Comparison of ENCODE assay signal across 8 cellular contexts in the genomic region with DNA sequence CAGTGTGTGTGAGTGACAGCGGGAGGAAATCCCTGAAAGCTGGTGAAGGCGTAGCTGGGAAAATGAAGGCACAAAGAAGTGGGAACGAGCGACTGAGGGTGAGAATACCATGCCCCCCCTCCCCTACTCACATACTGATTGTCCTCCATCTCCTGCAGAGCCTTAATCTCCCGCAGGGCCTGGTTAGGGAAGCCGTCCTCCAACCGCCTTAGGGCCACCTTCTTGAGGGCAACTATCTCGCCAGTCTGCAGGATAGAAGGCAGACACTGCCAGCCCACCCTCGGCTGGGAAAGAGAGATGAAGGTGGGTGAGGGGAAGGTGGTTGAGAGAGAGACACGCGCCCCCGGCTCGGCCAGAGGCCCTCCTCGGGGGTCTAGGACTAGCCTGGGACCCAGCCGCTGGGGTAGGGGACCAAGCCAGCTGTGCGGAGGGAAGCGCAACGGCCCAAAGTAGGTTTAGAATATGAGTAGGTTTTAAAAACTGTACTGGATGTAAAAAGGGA. TPM values are rescaled to one million over a fixed set of nuclear protein-coding genes. Genes with fewer than 3 reads are reported as not detected.
DNase-seq lines count a peak whose midpoint lies in the region; ATAC-seq, FAIRE-seq and TF ChIP-seq lines count a peak whose summit lies in the region.

No MANE protein-coding gene starts in this region.

- peaks cover 34% of the 10 kb centered on the region for H3K4me1 Mint-ChIP-seq in activated naive CD4-positive, alpha-beta T cell treated with anti-CD3 and anti-CD28 coated beads, Interleukin-2, amount 50 U/mL, for 24 hours

- FAIRE-seq in K562 (lab: Jason Lieb, UNC), result no peak

- no peaks in the 10 kb centered on the region for H3K9me1 ChIP-seq in K562 (ENCODE audit: control insufficient read depth, insufficient read depth, low read length)

- no TSS peak for BruUV-seq in K562 (replicated peaks; lab: Mats Ljungman, UMichigan)

- DNase-seq in activated naive CD4-positive, alpha-beta T cell (lab: John Stamatoyannopoulos, UW), result no peak
- DNase-seq in K562 (ENCODE audit: extremely low read depth in 1 of 4, low spot score in 3 of 4), result no peak
- no peak for DNase-seq in lung (ENCODE audit: low spot score)
- DNase-seq in upper lobe of right lung, result no peak
- no peak for DNase-seq in AML-193 (lab: John Stamatoyannopoulos, UW)

- no peak for TF ChIP-seq RAD21 in K562 (CRISPR knock-in tag; conservative IDR thresholded peaks at IDR 0.05 in 1 of 2, IDR thresholded peaks at IDR 0.05 in 1 of 2)

- H3K27me3 ChIP-seq in K562 (ENCODE audit: control insufficient read depth in 2 of 2, insufficient read depth in 2 of 2, low read length in 2 of 2), result no peaks in the 10 kb centered on the region
- H3K27me3 ChIP-seq in lung (ENCODE audit: control insufficient read depth, insufficient read depth), result no peaks in the 10 kb centered on the region
- no peaks in the 10 kb centered on the region for H3K27me3 ChIP-seq in upper lobe of right lung

- TF ChIP-seq EP300 in K562 (IDR thresholded peaks at IDR 0.05; ENCODE audit: low read length), result no peak

- TF ChIP-seq POLR2A in K562 (conservative IDR thresholded peaks at IDR 0.05), result no peak

- H3K9me3 Mint-ChIP-seq in activated naive CD4-positive, alpha-beta T cell treated with anti-CD3 and anti-CD28 coated beads, Interleukin-2, amount 50 U/mL, for 24 hours, result no peaks in the 10 kb centered on the region

- H3K4me3 ChIP-seq in K562 (0 out of 2 replicates have a peak overlapping the region, but pooled peaks have one; percentile 35), lung (peak overlapping the region; percentile 51), upper lobe of right lung (peak overlapping the region; percentile 60)

- H3K9ac ChIP-seq in K562 (ENCODE audit: insufficient read depth in 1 of 2, low read depth in 2 of 2, low read length in 2 of 2), result peak overlapping the region in 1 of 2 experiments; percentile 86; a peak in 1 of 4 replicates

- peak overlapping the region; percentile 96 for H3K27ac Mint-ChIP-seq in activated naive CD4-positive, alpha-beta T cell treated with anti-CD3 and anti-CD28 coated beads, Interleukin-2, amount 50 U/mL, for 24 hours

- H3K4me2 ChIP-seq in K562 (ENCODE audit: insufficient read depth, low read length), result peak overlapping the region; percentile 69; the same call in 1 of the 2 replicates

- peak overlapping the region; percentile 90 for H3K4me3 Mint-ChIP-seq in activated naive CD4-positive, alpha-beta T cell treated with anti-CD3 and anti-CD28 coated beads, Interleukin-2, amount 50 U/mL, for 24 hours

- H3K27ac ChIP-seq in K562 (ENCODE audit: extremely low read depth, low read depth, low read length), result no peak overlapping the region
- peak overlapping the region in 1 of 2 donors; percentile 82 for H3K27ac ChIP-seq in lung (ENCODE audit: low read depth in 1 of 2, low read length in 1 of 2)
- peak overlapping the region; percentile 73 for H3K27ac ChIP-seq in upper lobe of right lung

- H3K36me3 ChIP-seq in K562 (ENCODE audit: control insufficient read depth, insufficient read depth, low read length) (no peaks in the 10 kb centered on the region), lung (ENCODE audit: control insufficient read depth in 2 of 2, insufficient read depth in 2 of 2, low read length in 2 of 2) (peaks cover 0 to 10% of the 10 kb centered on the region in 2 donors), upper lobe of right lung (no peaks in the 10 kb centered on the region)

- 40% methylated on average over 13 of the region's 18 CpGs for WGBS in K562 (ENCODE audit: insufficient coverage, low coverage, missing lambda C conversion rate)
- 34 to 41% methylated on average over 18 of the region's 18 CpGs for WGBS in lung, 2 donors

- H3K9me3 ChIP-seq in K562 (replicated peaks; ENCODE audit: control insufficient read depth, insufficient read depth, low read depth, low read length), result no peaks in the 10 kb centered on the region
- H3K9me3 ChIP-seq in lung (ENCODE audit: control insufficient read depth in 2 of 2, insufficient read depth in 1 of 2, low read length in 1 of 2), result no peaks in the 10 kb centered on the region
- H3K9me3 ChIP-seq in upper lobe of right lung, result no peaks in the 10 kb centered on the region

- no peaks in the 10 kb centered on the region for H3K36me3 Mint-ChIP-seq in activated naive CD4-positive, alpha-beta T cell treated with anti-CD3 and anti-CD28 coated beads, Interleukin-2, amount 50 U/mL, for 24 hours

- in situ Hi-C loops in K562 (cut with MboI), result loop anchor here (25.0 kb wide), 2 partner anchors 588 to 1038 kb away; no protein-coding TSS in a partner anchor

- no peaks in the 10 kb centered on the region for H3K79me2 ChIP-seq in K562 (ENCODE audit: control insufficient read depth, insufficient read depth, low read length)

- no peaks in the 10 kb centered on the region for H3K27me3 Mint-ChIP-seq in activated naive CD4-positive, alpha-beta T cell treated with anti-CD3 and anti-CD28 coated beads, Interleukin-2, amount 50 U/mL, for 24 hours

- CTCF ChIA-PET in K562 (lab: Yijun Ruan, JAX; ENCODE audit: low intra/inter-chr PET ratio), result no interaction called here

- H2AFZ ChIP-seq in K562 (ENCODE audit: low read depth, low read length), result peak overlapping the region; percentile 84

- POLR2A ChIA-PET in K562 (lab: Yijun Ruan, JAX), result interaction anchor here (0.6 to 0.7 kb wide), 2 partner anchors 211 to 302 kb away, joined by 3 to 4 read pairs; no protein-coding TSS in a partner anchor

- no peak for ATAC-seq in K562
- no peak for ATAC-seq in lung (ENCODE audit: insufficient read depth, low FRiP score)
- ATAC-seq in upper lobe of right lung, result no peak
- ATAC-seq in GM21737 (IDR thresholded peaks at IDR 0.05; ENCODE audit: unreplicated experiment), result no peak
- no peak for ATAC-seq in HG03378 (IDR thresholded peaks at IDR 0.05; ENCODE audit: unreplicated experiment)

- intact Hi-C loops in K562 (cut with micrococcal nuclease), result no loop called here
- intact Hi-C loops in upper lobe of right lung (cut with DNase I), result no loop called here

- H3K4me1 ChIP-seq in K562 (replicated peaks in 1 of 2; ENCODE audit: control insufficient read depth in 2 of 2, insufficient read depth in 2 of 2, low read length in 2 of 2), result peaks cover 0 to 14% of the 10 kb centered on the region in 2 experiments; a peak in 3 of 5 replicates
- peaks cover 0 to 5% of the 10 kb centered on the region in 2 donors for H3K4me1 ChIP-seq in lung (ENCODE audit: control insufficient read depth in 2 of 2, insufficient read depth in 2 of 2, low read length in 2 of 2)
- peaks cover 3% of the 10 kb centered on the region for H3K4me1 ChIP-seq in upper lobe of right lung

- TF ChIP-seq CTCF in K562 (IDR thresholded peaks at IDR 0.05 in 2 of 3, conservative IDR thresholded peaks at IDR 0.05 in 1 of 3; ENCODE audit: insufficient read depth in 2 of 3, low read depth in 1 of 3, low read length in 3 of 3) (no peak), lung (IDR thresholded peaks at IDR 0.05; ENCODE audit: control extremely low read depth, extremely low read depth) (no peak), upper lobe of right lung (IDR thresholded peaks at IDR 0.05) (no peak)

- H4K20me1 ChIP-seq in K562 (replicated peaks; ENCODE audit: control insufficient read depth, insufficient read depth, low read length), result no peaks in the 10 kb centered on the region

TF ChIP-seq in K562, 482 proteins besides CTCF, POLR2A, EP300 and RAD21 (continues in another document):
- TF ChIP-seq ZNF212 (CRISPR knock-in tag; IDR thresholded peaks at IDR 0.05), result no peak

RNA-seq across cellular contexts. Expression of a gene that starts 0.5 kb away (rescaled TPM):
- total RNA-seq in K562 (2011; cell fraction: chromatin; rRNA removed; ENCODE audit: low replicate concordance), result 0.46 and 1.9 TPM in 2 replicates
- total RNA-seq in K562 (2011; cell fraction: nucleolus; rRNA removed), result 1.7 TPM in 2 replicates
- 1.1 and 2.0 TPM in 2 replicates for total RNA-seq in K562 (2011; cell fraction: nucleoplasm; rRNA removed)
- total RNA-seq in K562 (2014; rRNA removed), result 0.32 and 0.41 TPM in 2 replicates
- total RNA-seq in K562 (2014; rRNA removed; fragmentation: Illumina TruSeq; extraction: Trizol), result 0.13 and 0.33 TPM in 2 replicates
- 0.36 and 0.41 TPM in 2 replicates for total RNA-seq in K562 (2015; rRNA removed; fragmentation: Illumina TruSeq; extraction: Trizol)
- 0.44 and 0.72 TPM in 2 replicates for total RNA-seq in K562 (2021)
- 0.28 and 0.65 TPM in 2 replicates for polyA plus RNA-seq in K562 (2011; rRNA removed)
- 0.15 and 1.00 TPM in 2 replicates for polyA plus RNA-seq in K562 (2011; cell fraction: cytosol; rRNA removed)
- polyA plus RNA-seq in K562 (2011; cell fraction: nucleus; rRNA removed), result 0.62 and 4.1 TPM in 2 replicates
- polyA plus RNA-seq in K562 (2012), result 0.76 and 1.6 TPM in 2 replicates
- 0.45 and 0.50 TPM in 2 replicates for polyA plus RNA-seq in K562 (2014; fragmentation: Illumina TruSeq; extraction: Trizol)
- under 1 TPM; 0.10 to 0.35 TPM for polyA plus RNA-seq in K562 (2014; fragmentation: Nextera tagmentation; extraction: Ambion mirVana)
- 0.36 and 2.5 TPM in 2 replicates for polyA plus RNA-seq in K562 (2014; rRNA removed)
- 0.06 and 0.53 TPM in 2 replicates for polyA minus RNA-seq in K562 (2011; rRNA and poly(A)+ RNA removed)
- polyA minus RNA-seq in K562 (2011; cell fraction: cytosol; rRNA and poly(A)+ RNA removed), result not detected in 2 replicates
- polyA minus RNA-seq in K562 (2011; cell fraction: nucleus; rRNA and poly(A)+ RNA removed), result 0.22 and 0.67 TPM in 2 replicates
- 10 to 100 TPM in 1 of 2 donors, 1 to 10 TPM in 1; 9.0 to 15.1 TPM for total RNA-seq in lung
- 1 to 10 TPM; 5.9 to 9.9 TPM for polyA plus RNA-seq in lung
- 6.7 TPM for total RNA-seq in upper lobe of right lung

RNA-seq across cellular contexts. Expression of a gene that starts 56.1 kb away (rescaled TPM):
- total RNA-seq in K562 (2011; cell fraction: chromatin; rRNA removed; ENCODE audit: low replicate concordance), result 0.12 and 0.14 TPM in 2 replicates
- under 0.01 TPM in 1 of 2 replicates, not detected in the other for total RNA-seq in K562 (2011; cell fraction: nucleolus; rRNA removed)
- 0.15 TPM in 1 of 2 replicates, not detected in the other for total RNA-seq in K562 (2011; cell fraction: nucleoplasm; rRNA removed)
- total RNA-seq in K562 (2014; rRNA removed), result 0.04 TPM in 1 of 2 replicates, not detected in the other
- 0.04 TPM in 1 of 2 replicates, not detected in the other for total RNA-seq in K562 (2014; rRNA removed; fragmentation: Illumina TruSeq; extraction: Trizol)
- total RNA-seq in K562 (2015; rRNA removed; fragmentation: Illumina TruSeq; extraction: Trizol), result not detected in 2 replicates
- 0.07 TPM in 1 of 2 replicates, not detected in the other for total RNA-seq in K562 (2021)
- polyA plus RNA-seq in K562 (2011; rRNA removed), result 0.04 TPM in 1 of 2 replicates, not detected in the other
- polyA plus RNA-seq in K562 (2011; cell fraction: cytosol; rRNA removed), result not detected in 2 replicates
- 0.06 and 0.07 TPM in 2 replicates for polyA plus RNA-seq in K562 (2011; cell fraction: nucleus; rRNA removed)
- 0.13 and 0.14 TPM in 2 replicates for polyA plus RNA-seq in K562 (2012)
- polyA plus RNA-seq in K562 (2014; fragmentation: Illumina TruSeq; extraction: Trizol), result 0.07 and 0.08 TPM in 2 replicates
- under 1 TPM; 0.03 to 0.15 TPM for polyA plus RNA-seq in K562 (2014; fragmentation: Nextera tagmentation; extraction: Ambion mirVana)
- polyA plus RNA-seq in K562 (2014; rRNA removed), result 0.13 TPM in 1 of 2 replicates, not detected in the other
- polyA minus RNA-seq in K562 (2011; rRNA and poly(A)+ RNA removed), result not detected in 2 replicates
- not detected in 2 replicates for polyA minus RNA-seq in K562 (2011; cell fraction: cytosol; rRNA and poly(A)+ RNA removed)
- under 0.01 TPM in 1 of 2 replicates, not detected in the other for polyA minus RNA-seq in K562 (2011; cell fraction: nucleus; rRNA and poly(A)+ RNA removed)
- total RNA-seq in lung, result not detected
- polyA plus RNA-seq in lung, result not detected
- not detected for total RNA-seq in upper lobe of right lung
